Comparison of ENCODE assay signal across 27 cellular contexts in genomic region chr16:54805648-54806047, GRCh38.
A peak's percentile ranks its signal among the peaks of the same experiment; 100 is the strongest.
DNase-seq lines count a peak whose midpoint lies in the region; ATAC-seq, FAIRE-seq and TF ChIP-seq lines count a peak whose summit lies in the region.
"Had no signal": no experiment of that assay in that cellular context is flagged by ENCODE, and none has a peak within 500 bp of the region (broad histone marks: within the 10 kb centered on the region; RNA-seq: fewer than 3 reads in every experiment).

No MANE protein-coding gene starts in this region.

- FAIRE-seq in small intestine (lab: Jason Lieb, UNC): no peak
- FAIRE-seq: A204.1, GM12878, GM12892, GM18507 had no signal

- intact Hi-C loops in left ventricle myocardium superior (cut with micrococcal nuclease) (no loop called here), Right ventricle myocardium superior (cut with DNase I) (no loop called here), esophagus muscularis mucosa (cut with DNase I) (no loop called here)

- H3K36me3 ChIP-seq in NT2/D1 (ENCODE audit: insufficient read depth, insufficient read length, low read length) (no peaks in the 10 kb centered on the region), esophagus muscularis mucosa (no peaks in the 10 kb centered on the region), small intestine (ENCODE audit: control insufficient read depth in 2 of 2, insufficient read depth in 2 of 2, low read length in 2 of 2) (no peaks in the 10 kb centered on the region)
- H3K36me3 ChIP-seq: BE2C, BLaER1 had no signal

- TF ChIP-seq EP300 in esophagus muscularis mucosa (IDR thresholded peaks at IDR 0.05): no peak

- no peak overlapping the region for H3K27ac ChIP-seq in esophagus muscularis mucosa (replicated peaks in 1 of 4)
- no peak overlapping the region for H3K27ac ChIP-seq in small intestine (ENCODE audit: low read depth in 1 of 2, low read length in 1 of 2)
- H3K27ac ChIP-seq: BLaER1 had no signal

- H3K9me3 ChIP-seq in NT2/D1 (ENCODE audit: insufficient read depth, low read length) (no peaks in the 10 kb centered on the region), esophagus muscularis mucosa (no peaks in the 10 kb centered on the region), small intestine (ENCODE audit: control insufficient read depth, low read depth) (no peaks in the 10 kb centered on the region)
- H3K9me3 ChIP-seq: BE2C, BLaER1 had no signal

- H3K9ac ChIP-seq in NT2/D1 (ENCODE audit: insufficient read length, low read depth): no peak overlapping the region
- H3K9ac ChIP-seq: BLaER1 had no signal

- no peak for TF ChIP-seq CTCF in esophagus muscularis mucosa (IDR thresholded peaks at IDR 0.05)

- DNase-seq in left ventricle myocardium superior (no peak), Right ventricle myocardium superior (no peak), NT2/D1 (ENCODE audit: low read depth, low spot score) (peak; percentile 28), esophagus muscularis mucosa (ENCODE audit: extremely low spot score) (peak; percentile 50), small intestine (peak; percentile 14), midbrain (lab: John Stamatoyannopoulos, UW) (no peak), activated gamma-delta T cell (lab: John Stamatoyannopoulos, UW) (no peak)
- DNase-seq: 8988T; ACHN; BE2C; C1 segment of cervical spinal cord; CD4-positive, alpha-beta memory T cell; CD4-positive, CD25-positive, alpha-beta regulatory T cell; CD8-positive, alpha-beta memory T cell; COR-L47; DMS 273 treated with DMSO at 0.1 percent for 48 hours; DMS153; DMS53; DMS79; DND-41; EL; GDM1 had no signal

- H3K4me3 ChIP-seq in NT2/D1 (ENCODE audit: insufficient read length, low read depth): no peak overlapping the region
- H3K4me3 ChIP-seq in esophagus muscularis mucosa: no peak overlapping the region
- H3K4me3 ChIP-seq in small intestine (ENCODE audit: low read depth in 1 of 2, low read length in 2 of 2): no peak overlapping the region
- H3K4me3 ChIP-seq: BLaER1, GM12878 had no signal

- no peak for TF ChIP-seq POLR2A in esophagus muscularis mucosa (IDR thresholded peaks at IDR 0.05; ENCODE audit: low read depth)

- no peaks in the 10 kb centered on the region for H3K4me1 ChIP-seq in NT2/D1 (ENCODE audit: insufficient read depth, insufficient read length)
- H3K4me1 ChIP-seq in esophagus muscularis mucosa: no peaks in the 10 kb centered on the region
- no peaks in the 10 kb centered on the region for H3K4me1 ChIP-seq in small intestine (ENCODE audit: control insufficient read depth in 2 of 2, insufficient read depth in 1 of 2, low read depth in 1 of 2, low read length in 1 of 2)
- H3K4me1 ChIP-seq: BE2C, BLaER1 had no signal

- 85% methylated on average over 4 of the region's 4 CpGs for WGBS in esophagus muscularis mucosa
- WGBS in small intestine, 3 donors: 36 to 65% (median 47%) methylated on average over 4 of the region's 4 CpGs

- ATAC-seq in left ventricle myocardium superior (peak; percentile 26), Right ventricle myocardium superior (ENCODE audit: poor library complexity) (no peak)
- ATAC-seq: GM12878 had no signal

- H3K27me3 ChIP-seq in NT2/D1 (ENCODE audit: insufficient read depth, insufficient read length): no peaks in the 10 kb centered on the region
- no peaks in the 10 kb centered on the region for H3K27me3 ChIP-seq in esophagus muscularis mucosa
- no peaks in the 10 kb centered on the region for H3K27me3 ChIP-seq in small intestine (ENCODE audit: control insufficient read depth in 2 of 2, insufficient read depth in 2 of 2, low read length in 2 of 2)
- H3K27me3 ChIP-seq: BLaER1 had no signal

Comparison
In these comparisons a context has a peak if more than half of its experiments do, and no peak if none do; other contexts are left out.
1. DNase-seq: peak in NT2/D1 (single experiment), esophagus muscularis mucosa (single experiment) and small intestine (single experiment); none in left ventricle myocardium superior (single experiment), Right ventricle myocardium superior (single experiment), midbrain (single experiment) and activated gamma-delta T cell (single experiment).